10 cellular contexts compared by ENCODE assay signal in genomic region chr6:14277405-14277930, GRCh38.
DNase-seq lines count a peak whose midpoint lies in the region; ATAC-seq and TF ChIP-seq lines count a peak whose summit lies in the region.
"Had no signal": no experiment of that assay in that cellular context is flagged by ENCODE, and none has a peak within 500 bp of the region (broad histone marks: within the 10 kb centered on the region; RNA-seq: fewer than 3 reads in every experiment).

No MANE protein-coding gene starts in this region.

- ATAC-seq in GM18873 (IDR thresholded peaks at IDR 0.05; ENCODE audit: low FRiP score, unreplicated experiment) (peak; percentile 23), HG02610 (IDR thresholded peaks at IDR 0.05; ENCODE audit: unreplicated experiment) (peak; percentile 36), RWPE2 (ENCODE audit: low read depth) (no peak), GM18861 (IDR thresholded peaks at IDR 0.05; ENCODE audit: unreplicated experiment) (no peak)

- peaks cover 5% of the 10 kb centered on the region for H3K9me3 Mint-ChIP-seq in neural progenitor cell
- H3K9me3 Mint-ChIP-seq: neural crest cell had no signal

- DNase-seq in RWPE2 (ENCODE audit: low spot score) (no peak), neural progenitor cell (ENCODE audit: low spot score) (no peak), NCI-H446 (lab: John Stamatoyannopoulos, UW) (no peak), AG08395 (ENCODE audit: low spot score) (no peak), H4 (ENCODE audit: low spot score) (no peak)
- DNase-seq: NCI-H2227 treated with DMSO at 0.1 percent for 48 hours had no signal

- H3F3A ChIP-seq in neural progenitor cell (ENCODE audit: low read depth) = no peaks in the 10 kb centered on the region

- peaks cover 57% of the 10 kb centered on the region for H3K4me1 Mint-ChIP-seq in neural progenitor cell

- no peak overlapping the region for H2AFZ ChIP-seq in neural progenitor cell (replicated peaks)

- peak overlapping the region; percentile 2 for H3K27ac Mint-ChIP-seq in neural progenitor cell

- H3K4me2 ChIP-seq in neural progenitor cell = no peak overlapping the region

- H3K27me3 ChIP-seq in RWPE2 (ENCODE audit: insufficient read depth, poor library complexity, severe bottlenecking) (no peaks in the 10 kb centered on the region), neural progenitor cell (no peaks in the 10 kb centered on the region)

- no peaks in the 10 kb centered on the region for H3K79me2 ChIP-seq in neural progenitor cell (ENCODE audit: low read depth)

- H4K20me1 ChIP-seq in neural progenitor cell (ENCODE audit: low read depth) = no peaks in the 10 kb centered on the region

- H3K36me3 ChIP-seq in RWPE2 (ENCODE audit: low read depth) (no peaks in the 10 kb centered on the region), neural progenitor cell (no peaks in the 10 kb centered on the region)

- H3K36me3 Mint-ChIP-seq in neural progenitor cell = peaks cover 3% of the 10 kb centered on the region

- H3K9me3 ChIP-seq in RWPE2 (ENCODE audit: severe bottlenecking) (peaks cover 6% of the 10 kb centered on the region), neural progenitor cell (ENCODE audit: low read depth) (no peaks in the 10 kb centered on the region)

- peaks cover 15% of the 10 kb centered on the region for H3K27me3 Mint-ChIP-seq in neural progenitor cell (ENCODE audit: insufficient read depth, low read depth)

- H3K9ac ChIP-seq in neural progenitor cell = no peak overlapping the region

- H3K4me3 Mint-ChIP-seq in neural progenitor cell = no peak overlapping the region
- H3K4me3 Mint-ChIP-seq: neural crest cell had no signal

- H3K4me3 ChIP-seq in RWPE2 (ENCODE audit: severe bottlenecking) (no peak overlapping the region), neural progenitor cell (no peak overlapping the region)

- H3K4me1 ChIP-seq in RWPE2 (ENCODE audit: insufficient read depth, poor library complexity, severe bottlenecking) = peaks cover 14% of the 10 kb centered on the region
- H3K4me1 ChIP-seq in neural progenitor cell = peaks cover 15% of the 10 kb centered on the region

- no peak for TF ChIP-seq CTCF in RWPE2 (IDR thresholded peaks at IDR 0.05; ENCODE audit: poor library complexity, severe bottlenecking)
- no peak for TF ChIP-seq CTCF in neural progenitor cell (IDR thresholded peaks at IDR 0.05)

- H3K27ac ChIP-seq in RWPE2 (ENCODE audit: poor library complexity, severe bottlenecking) (peak overlapping the region; percentile 4), neural progenitor cell (no peak overlapping the region)

Comparison
In these comparisons a context has a peak if more than half of its experiments do, and no peak if none do; other contexts are left out.
1. ATAC-seq: peak in GM18873 (single experiment) and HG02610 (single experiment); none in RWPE2 (single experiment) and GM18861 (single experiment).